9 cellular contexts compared by ENCODE assay signal in the genomic region with DNA sequence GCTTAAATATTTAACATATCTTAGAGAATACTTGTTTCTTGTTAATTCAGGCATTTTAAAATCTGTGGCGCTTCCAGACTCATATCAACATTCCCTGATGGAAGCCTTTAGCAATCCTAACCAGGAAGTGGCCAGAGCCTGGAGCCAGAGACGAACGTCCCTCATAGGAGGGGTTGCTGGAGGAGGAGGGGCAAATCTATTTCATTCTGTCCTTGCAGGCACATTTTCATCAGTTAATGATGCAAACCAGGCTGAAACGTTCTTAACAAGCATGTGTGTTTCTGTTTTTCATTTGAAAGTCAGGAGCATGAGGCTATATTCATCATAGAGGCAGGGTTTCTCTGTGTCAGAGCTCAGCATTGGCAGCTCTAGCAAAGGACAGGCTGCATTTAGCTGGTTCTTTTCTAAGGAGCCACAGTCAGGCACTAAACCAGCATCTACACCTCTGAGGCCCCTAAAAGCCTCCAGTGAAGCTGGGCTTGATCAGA. TPM values are rescaled to one million over a fixed set of nuclear protein-coding genes. Genes with fewer than 3 reads are reported as not detected.
DNase-seq lines count a peak whose midpoint lies in the region; ATAC-seq and TF ChIP-seq lines count a peak whose summit lies in the region.
"Had no signal": no experiment of that assay in that cellular context is flagged by ENCODE, and none has a peak within 500 bp of the region (broad histone marks: within the 10 kb centered on the region; RNA-seq: fewer than 3 reads in every experiment).

No MANE protein-coding gene starts in this region.

- no peak for TF ChIP-seq EP300 in ovary (IDR thresholded peaks at IDR 0.05)

- CTCF ChIA-PET in activated CD8-positive, alpha-beta memory T cell treated with anti-CD3 and anti-CD28 coated beads, Interleukin-2, amount 10 ng/mL, durations not matched to agents 7 days and 5 days (lab: Charles Lee), result no interaction called here

- H3K9me3 ChIP-seq in Peyer's patch (no peaks in the 10 kb centered on the region), ovary (no peaks in the 10 kb centered on the region)

- no peaks in the 10 kb centered on the region for H3K36me3 Mint-ChIP-seq in activated CD8-positive, alpha-beta memory T cell treated with anti-CD3 and anti-CD28 coated beads, Interleukin-2, amount 10 ng/mL, durations not matched to agents 7 days and 5 days
- H3K36me3 Mint-ChIP-seq: activated naive CD8-positive, alpha-beta T cell treated with anti-CD3 and anti-CD28 coated beads, Interleukin-2, amount 10 ng/mL, durations not matched to agents 7 days and 5 days had no signal

- H3K4me1 ChIP-seq in Peyer's patch (peaks cover 0 to 5% (median 0%) of the 10 kb centered on the region in 4 donors), ovary (ENCODE audit: insufficient read depth) (peaks cover 7% of the 10 kb centered on the region)

- intact Hi-C loops in ovary (cut with DNase I), result no loop called here

- TF ChIP-seq CTCF in Peyer's patch (IDR thresholded peaks at IDR 0.05) (no peak), foreskin fibroblast (IDR thresholded peaks at IDR 0.05; ENCODE audit: low read depth, low read length) (no peak), ovary (IDR thresholded peaks at IDR 0.05) (no peak)

- no peak for TF ChIP-seq POLR2A in Peyer's patch (IDR thresholded peaks at IDR 0.05)
- no peak for TF ChIP-seq POLR2A in ovary (IDR thresholded peaks at IDR 0.05)

- no peak overlapping the region for H3K4me3 Mint-ChIP-seq in activated CD8-positive, alpha-beta memory T cell treated with anti-CD3 and anti-CD28 coated beads, Interleukin-2, amount 10 ng/mL, durations not matched to agents 7 days and 5 days
- H3K4me3 Mint-ChIP-seq: activated naive CD8-positive, alpha-beta T cell treated with anti-CD3 and anti-CD28 coated beads, Interleukin-2, amount 10 ng/mL, durations not matched to agents 7 days and 5 days had no signal

- ATAC-seq in HG03280 (IDR thresholded peaks at IDR 0.05; ENCODE audit: unreplicated experiment), result no peak
- no peak for ATAC-seq in activated CD8-positive, alpha-beta memory T cell treated with anti-CD3 and anti-CD28 coated beads, Interleukin-2, amount 10 ng/mL, durations not matched to agents 7 days and 5 days

- no peaks in the 10 kb centered on the region for H3K4me1 Mint-ChIP-seq in activated CD8-positive, alpha-beta memory T cell treated with anti-CD3 and anti-CD28 coated beads, Interleukin-2, amount 10 ng/mL, durations not matched to agents 7 days and 5 days
- H3K4me1 Mint-ChIP-seq: activated naive CD8-positive, alpha-beta T cell treated with anti-CD3 and anti-CD28 coated beads, Interleukin-2, amount 10 ng/mL, durations not matched to agents 7 days and 5 days had no signal

- H3K4me3 ChIP-seq in Peyer's patch, result no peak overlapping the region
- peak overlapping the region in 1 of 2 donors; percentile 28 for H3K4me3 ChIP-seq in foreskin fibroblast (ENCODE audit: low read depth in 1 of 2, low read length in 2 of 2)
- H3K4me3 ChIP-seq in ovary, result peak overlapping the region; percentile 18

- WGBS in ovary, 3 donors, result 1 to 3% (median 2%) methylated on average over 4 of the region's 4 CpGs

- H3K27me3 ChIP-seq in Peyer's patch, result no peaks in the 10 kb centered on the region
- no peaks in the 10 kb centered on the region for H3K27me3 ChIP-seq in ovary

- H3K27ac ChIP-seq in Peyer's patch (peak overlapping the region; percentile 1 to 76 (median 39)), ovary (peak overlapping the region; percentile 39 to 76)

- no peak overlapping the region for H3K27ac Mint-ChIP-seq in activated CD8-positive, alpha-beta memory T cell treated with anti-CD3 and anti-CD28 coated beads, Interleukin-2, amount 10 ng/mL, durations not matched to agents 7 days and 5 days
- H3K27ac Mint-ChIP-seq: activated naive CD8-positive, alpha-beta T cell treated with anti-CD3 and anti-CD28 coated beads, Interleukin-2, amount 10 ng/mL, durations not matched to agents 7 days and 5 days had no signal

- no peaks in the 10 kb centered on the region for H3K9me3 Mint-ChIP-seq in activated CD8-positive, alpha-beta memory T cell treated with anti-CD3 and anti-CD28 coated beads, Interleukin-2, amount 10 ng/mL, durations not matched to agents 7 days and 5 days (ENCODE audit: low read depth)
- H3K9me3 Mint-ChIP-seq: activated naive CD8-positive, alpha-beta T cell treated with anti-CD3 and anti-CD28 coated beads, Interleukin-2, amount 10 ng/mL, durations not matched to agents 7 days and 5 days had no signal

- H3K36me3 ChIP-seq in Peyer's patch (no peaks in the 10 kb centered on the region), ovary (no peaks in the 10 kb centered on the region)

- peaks cover 30% of the 10 kb centered on the region for H3K27me3 Mint-ChIP-seq in activated CD8-positive, alpha-beta memory T cell treated with anti-CD3 and anti-CD28 coated beads, Interleukin-2, amount 10 ng/mL, durations not matched to agents 7 days and 5 days

- DNase-seq in DMS153 (lab: John Stamatoyannopoulos, UW), result peak; percentile 48
- peak in 1 of 3 donors; percentile 58 for DNase-seq in Peyer's patch
- DNase-seq in foreskin fibroblast, result peak; percentile 92 to 97
- peak; percentile 40 to 71 (median 64) for DNase-seq in ovary
- no peak for DNase-seq in cortex of kidney (lab: John Stamatoyannopoulos, UW)
- no peak for DNase-seq in LoVo (ENCODE audit: low spot score)
- no peak for DNase-seq in activated CD8-positive, alpha-beta memory T cell treated with anti-CD3 and anti-CD28 coated beads, Interleukin-2, amount 10 ng/mL, durations not matched to agents 7 days and 5 days
- DNase-seq: activated naive CD8-positive, alpha-beta T cell treated with anti-CD3 and anti-CD28 coated beads, Interleukin-2, amount 10 ng/mL, durations not matched to agents 7 days and 5 days had no signal

RNA-seq across cellular contexts. Expression of a gene that starts 17.8 kb away (rescaled TPM):
- total RNA-seq in Peyer's patch, result 10 to 100 TPM in 1 of 4 donors, 1 to 10 TPM in 3; 3.3 to 10.9 (median 4.7) TPM
- total RNA-seq in ovary, result 10 to 100 TPM in 1 of 7 donors, 1 to 10 TPM in 6; 2.1 to 10.0 (median 4.8) TPM
- polyA plus RNA-seq in ovary, result 10 to 100 TPM in 1 of 2 donors, 1 to 10 TPM in 1; 6.4 to 21.3 TPM
- total RNA-seq in activated CD8-positive, alpha-beta memory T cell treated with anti-CD3 and anti-CD28 coated beads, Interleukin-2, amount 10 ng/mL, durations not matched to agents 7 days and 5 days, result 10 to 100 TPM; 16.0 to 34.4 TPM

RNA-seq across cellular contexts. Expression of a gene that starts 32.5 kb away (rescaled TPM):
- 100 to 1,000 TPM in 2 of 4 donors, 10 to 100 TPM in 2; 30.5 to 349 (median 116) TPM for total RNA-seq in Peyer's patch
- total RNA-seq in ovary, result 10 to 100 TPM; 26.6 to 94.6 (median 36.1) TPM
- polyA plus RNA-seq in ovary, result 100 to 1,000 TPM in 1 of 2 donors, 10 to 100 TPM in 1; 27.5 to 191 TPM
- total RNA-seq in activated CD8-positive, alpha-beta memory T cell treated with anti-CD3 and anti-CD28 coated beads, Interleukin-2, amount 10 ng/mL, durations not matched to agents 7 days and 5 days, result 10 to 100 TPM; 24.0 to 28.5 TPM

RNA-seq across cellular contexts. Expression of a gene that starts 43.8 kb away (rescaled TPM):
- 10 to 100 TPM; 10.6 to 16.4 (median 13.7) TPM for total RNA-seq in Peyer's patch
- 10 to 100 TPM in 3 of 7 donors, 1 to 10 TPM in 4; 5.7 to 16.9 (median 9.9) TPM for total RNA-seq in ovary
- polyA plus RNA-seq in ovary, result 10 to 100 TPM; 22.7 to 31.5 TPM
- total RNA-seq in activated CD8-positive, alpha-beta memory T cell treated with anti-CD3 and anti-CD28 coated beads, Interleukin-2, amount 10 ng/mL, durations not matched to agents 7 days and 5 days, result 100 to 1,000 TPM in 1 of 2 experiments, 10 to 100 TPM in 1; 54.2 to 151 TPM

Comparison
In these comparisons a context has a peak if more than half of its experiments do, and no peak if none do; other contexts are left out.
1. DNase-seq: peak in DMS153 (single experiment), foreskin fibroblast (2 of 2) and ovary (5 of 5); none in cortex of kidney (single experiment), LoVo (single experiment) and activated CD8-positive, alpha-beta memory T cell treated with anti-CD3 and anti-CD28 coated beads, Interleukin-2, amount 10 ng/mL, durations not matched to agents 7 days and 5 days (single experiment).